ENCODE assay signal across 8 cellular contexts in genomic region chr15:84748274-84749110, GRCh38. TPM values are rescaled to one million over a fixed set of nuclear protein-coding genes. Genes with fewer than 3 reads are reported as not detected.
DNase-seq lines count a peak whose midpoint lies in the region; ATAC-seq and TF ChIP-seq lines count a peak whose summit lies in the region.

Gene ZNF592 (plus strand): TSS chr15:84748592. CDS start chr15:84782676, 34,084 bp downstream.

- H3K36me3 ChIP-seq in OCI-LY1 (ENCODE audit: insufficient read depth, low read length) (no peaks in the 10 kb centered on the region; the same call in 1 of the 2 replicates), mucosa of descending colon (ENCODE audit: low read depth) (no peaks in the 10 kb centered on the region)

- H3K9me2 ChIP-seq in OCI-LY1 (ENCODE audit: low read depth, low read length) = no peaks in the 10 kb centered on the region

- peak within 1 kb of the TSS; percentile 90 for H3K27ac ChIP-seq in OCI-LY1 (ENCODE audit: low read depth, low read length, poor library complexity, severe bottlenecking)

- 0 out of 2 replicates have a peak within 1 kb of the TSS, but pooled peaks have one; percentile 78 for H2AFZ ChIP-seq in OCI-LY1 (ENCODE audit: low read length)

- ATAC-seq in GM19023 (IDR thresholded peaks at IDR 0.05; ENCODE audit: unreplicated experiment) (peak; percentile 62), HG03175 (IDR thresholded peaks at IDR 0.05; ENCODE audit: unreplicated experiment) (peak; percentile 61), mucosa of descending colon (peak; percentile 78)

- H3K9ac ChIP-seq in OCI-LY1 (ENCODE audit: low read length) = peak within 1 kb of the TSS; percentile 97

- peak within 1 kb of the TSS; percentile 100 for H3K4me2 ChIP-seq in OCI-LY1 (ENCODE audit: low read length)

- TF ChIP-seq CTCF in AG10803 (conservative IDR thresholded peaks at IDR 0.05; ENCODE audit: low read length) = no peak; the same call in 1 of the 2 replicates
- no peak for TF ChIP-seq CTCF in OCI-LY1 (IDR thresholded peaks at IDR 0.05; ENCODE audit: low read length)
- TF ChIP-seq CTCF in epithelial cell of esophagus (IDR thresholded peaks at IDR 0.05; ENCODE audit: insufficient read depth, low read depth, low read length, missing control alignments) = no peak
- TF ChIP-seq CTCF in mucosa of descending colon (IDR thresholded peaks at IDR 0.05) = peak; percentile 31

- no peaks in the 10 kb centered on the region for H3F3A ChIP-seq in OCI-LY1 (ENCODE audit: insufficient read depth, low read length)

- H3K27me3 ChIP-seq in OCI-LY1 (ENCODE audit: insufficient read depth, low read length) = no peaks in the 10 kb centered on the region

- H3K9me3 ChIP-seq in OCI-LY1 (ENCODE audit: low read length) = no peaks in the 10 kb centered on the region
- H3K9me3 ChIP-seq in mucosa of descending colon = no peaks in the 10 kb centered on the region

- H3K4me1 ChIP-seq in OCI-LY1 (ENCODE audit: insufficient read depth, low read length, severe bottlenecking) = peaks cover 34% of the 10 kb centered on the region
- peaks cover 45% of the 10 kb centered on the region for H3K4me1 ChIP-seq in mucosa of descending colon (ENCODE audit: low read depth)

- no peaks in the 10 kb centered on the region for H4K20me1 ChIP-seq in OCI-LY1 (ENCODE audit: insufficient read depth, low read length)

- intact Hi-C loops in mucosa of descending colon (cut with DNase I, micrococcal nuclease) = no loop called here

- peaks cover 46% of the 10 kb centered on the region for H3K79me2 ChIP-seq in OCI-LY1 (ENCODE audit: insufficient read depth, low read length)

- DNase-seq in AG10803 (ENCODE audit: low read depth) = peak; percentile 83
- peak; percentile 72 for DNase-seq in activated T-cell treated with anti-CD3 and anti-CD28 coated beads for 1 hour (ENCODE audit: low read depth)
- DNase-seq in epithelial cell of esophagus (ENCODE audit: low read depth) = peak; percentile 77
- peak; percentile 83 to 93 (median 89) for DNase-seq in mucosa of descending colon
- DNase-seq in stimulated activated CD8-positive, alpha-beta memory T cell treated with anti-CD3 and anti-CD28 coated beads, Interleukin-4, amount 100 ng/mL, for 48 hours = peak; percentile 83

- H3K4me3 ChIP-seq in AG10803 (ENCODE audit: low read length) (peak within 1 kb of the TSS; percentile 93), OCI-LY1 (ENCODE audit: low read depth, low read length, poor library complexity, severe bottlenecking) (peak within 1 kb of the TSS; percentile 86), epithelial cell of esophagus (ENCODE audit: low read length) (peak within 1 kb of the TSS; percentile 84), mucosa of descending colon (peak within 1 kb of the TSS; percentile 59)

RNA-seq across cellular contexts. Expression of gene ZNF592, which starts in this region (rescaled TPM):
- total RNA-seq in mucosa of descending colon = 10 to 100 TPM; 29.4 to 35.3 (median 33.4) TPM

Comparison
In these comparisons a context has a peak if more than half of its experiments do, and no peak if none do; other contexts are left out.
1. Peak in every context shown above with its lines: DNase-seq, ATAC-seq, H3K4me3 ChIP-seq and H3K27ac ChIP-seq.